In genomic region chr12:19906-20305, GRCh38 we compare ENCODE assay signal across 15 cellular contexts. TPM values are rescaled to one million over a fixed set of nuclear protein-coding genes. Genes with fewer than 3 reads are reported as not detected.
DNase-seq lines count a peak whose midpoint lies in the region; ATAC-seq, FAIRE-seq and TF ChIP-seq lines count a peak whose summit lies in the region.
"Not testable (repeated sequence)": the region's sequence is repeated elsewhere in the genome, so short reads cannot be mapped to it uniquely, and the experiment has no call there.
"Had no signal": no experiment of that assay in that cellular context is flagged by ENCODE, and none has a peak within 500 bp of the region (broad histone marks: within the 10 kb centered on the region; RNA-seq: fewer than 3 reads in every experiment).

No MANE protein-coding gene starts in this region.

- POLR2A ChIA-PET in HepG2 (lab: Yijun Ruan, JAX) = not testable (repeated sequence)

- not testable (repeated sequence) for TF ChIP-seq POLR2A in HepG2 (IDR thresholded peaks at IDR 0.05; ENCODE audit: insufficient read depth in 1 of 2, low read depth in 2 of 2, low read length in 2 of 2)

- not testable (repeated sequence) for H3K9me3 Mint-ChIP-seq in activated CD4-positive, alpha-beta T cell treated with anti-CD3 and anti-CD28 coated beads, Interleukin-2, amount 10 ng/mL, durations not matched to agents 24 days and 14 days; neural crest cell

- H3K27me3 Mint-ChIP-seq in activated CD4-positive, alpha-beta T cell treated with anti-CD3 and anti-CD28 coated beads, Interleukin-2, amount 10 ng/mL, durations not matched to agents 24 days and 14 days; neural crest cell (ENCODE audit: low read depth): not testable (repeated sequence)

- ATAC-seq in RWPE2 (ENCODE audit: low read depth); lung (ENCODE audit: insufficient read depth, low FRiP score): not testable (repeated sequence)
- ATAC-seq in HepG2 = peak; percentile 44

- intact Hi-C loops in activated CD4-positive, alpha-beta T cell treated with anti-CD3 and anti-CD28 coated beads, Interleukin-2, amount 10 ng/mL, durations not matched to agents 24 days and 14 days (cut with micrococcal nuclease); HepG2 (cut with micrococcal nuclease; ENCODE audit: unreplicated experiment): not testable (repeated sequence)

- H3K27me3 ChIP-seq in RWPE2 (ENCODE audit: insufficient read depth, poor library complexity, severe bottlenecking); HepG2 (ENCODE audit: control insufficient read depth in 1 of 2, insufficient read depth in 2 of 2, low read length in 2 of 2); lung (ENCODE audit: control insufficient read depth, insufficient read depth): not testable (repeated sequence)

- H3K27ac ChIP-seq in RWPE2 (ENCODE audit: poor library complexity, severe bottlenecking); lung (ENCODE audit: low read depth in 1 of 2, low read length in 1 of 2): not testable (repeated sequence)
- H3K27ac ChIP-seq in HepG2 (ENCODE audit: extremely low read length, insufficient read depth, low read length) = peak overlapping the region; percentile 72

- peak overlapping the region; percentile 54; the same call in 1 of the 2 replicates for H3K9ac ChIP-seq in HepG2 (ENCODE audit: insufficient read depth, low read depth, low read length)

- in situ Hi-C loops in HepG2 (cut with HindIII; ENCODE audit: extremely low pct_ligation_motif_present, low pct_unique_long_range_greater_than_20kb) = not testable (repeated sequence)

- not testable (repeated sequence) for TF ChIP-seq EP300 in HepG2 (IDR thresholded peaks at IDR 0.05; ENCODE audit: low read depth in 2 of 2, low read length in 2 of 2); HepG2 (CRISPR knock-in tag; IDR thresholded peaks at IDR 0.05; ENCODE audit: borderline replicate concordance)

- peaks cover 18% of the 10 kb centered on the region for H3K4me1 Mint-ChIP-seq in activated CD4-positive, alpha-beta T cell treated with anti-CD3 and anti-CD28 coated beads, Interleukin-2, amount 10 ng/mL, durations not matched to agents 24 days and 14 days
- H3K4me1 Mint-ChIP-seq in neural crest cell = peaks cover 14% of the 10 kb centered on the region

- 12% methylated on average over 7 of the region's 11 CpGs for WGBS in HepG2 (ENCODE audit: low lambda C conversion rate)
- WGBS in lung, 2 donors = 93 to 98% methylated on average over 7 of the region's 11 CpGs

- not testable (repeated sequence) for BruUV-seq in HepG2 (replicated peaks; lab: Mats Ljungman, UMichigan)

- H3K36me3 ChIP-seq in RWPE2 (ENCODE audit: low read depth) (peaks cover 24% of the 10 kb centered on the region), HepG2 (replicated peaks in 1 of 2; ENCODE audit: control insufficient read depth in 1 of 2, insufficient read depth in 2 of 2, low read length in 2 of 2) (peaks cover 3 to 15% of the 10 kb centered on the region in 2 experiments; a peak in 3 of 5 replicates), lung (ENCODE audit: control insufficient read depth in 2 of 2, insufficient read depth in 2 of 2, low read length in 2 of 2) (peaks cover 4 to 17% of the 10 kb centered on the region in 2 donors)

- H3K4me1 ChIP-seq in RWPE2 (ENCODE audit: insufficient read depth, poor library complexity, severe bottlenecking); lung (ENCODE audit: control insufficient read depth in 2 of 2, insufficient read depth in 2 of 2, low read length in 2 of 2): not testable (repeated sequence)
- peaks cover 36% of the 10 kb centered on the region for H3K4me1 ChIP-seq in HepG2 (ENCODE audit: insufficient read depth, low read length)

- H3K4me3 Mint-ChIP-seq in activated CD4-positive, alpha-beta T cell treated with anti-CD3 and anti-CD28 coated beads, Interleukin-2, amount 10 ng/mL, durations not matched to agents 24 days and 14 days; neural crest cell: not testable (repeated sequence)

- not testable (repeated sequence) for H4K20me1 ChIP-seq in HepG2 (ENCODE audit: insufficient read depth, low read length)

- DNase-seq in RWPE2 (ENCODE audit: low spot score) = peak; percentile 34
- peak; percentile 4 for DNase-seq in activated CD4-positive, alpha-beta T cell treated with anti-CD3 and anti-CD28 coated beads, Interleukin-2, amount 10 ng/mL, durations not matched to agents 24 days and 14 days
- DNase-seq in activated CD8-positive, alpha-beta memory T cell treated with anti-CD3 and anti-CD28 coated beads for 24 hours = peak; percentile 33
- peak; percentile 44 for DNase-seq in HepG2 (ENCODE audit: low spot score)
- peak; percentile 11 for DNase-seq in lung (ENCODE audit: low spot score)
- not testable (repeated sequence) for DNase-seq in neural crest cell (ENCODE audit: low read depth, low spot score)
- DNase-seq in retina = peak; percentile 13

- not testable (repeated sequence) for H3K27ac Mint-ChIP-seq in activated CD4-positive, alpha-beta T cell treated with anti-CD3 and anti-CD28 coated beads, Interleukin-2, amount 10 ng/mL, durations not matched to agents 24 days and 14 days
- H3K27ac Mint-ChIP-seq in neural crest cell (ENCODE audit: unreplicated experiment) = peak overlapping the region; percentile 12

- H3K4me2 ChIP-seq in HepG2 (ENCODE audit: low read depth, low read length) = peak overlapping the region; percentile 60

- not testable (repeated sequence) for H2AFZ ChIP-seq in HepG2 (ENCODE audit: low read length)

- CTCF ChIA-PET in HepG2 (lab: Yijun Ruan, JAX; ENCODE audit: low intra/inter-chr PET ratio, low total read pairs) = not testable (repeated sequence)

- TF ChIP-seq RAD21 in HepG2 (CRISPR knock-in tag; IDR thresholded peaks at IDR 0.05) = not testable (repeated sequence)

- not testable (repeated sequence) for FAIRE-seq in HepG2 (lab: Jason Lieb, UNC)

- H3K79me2 ChIP-seq in HepG2 (ENCODE audit: insufficient read depth, low read length) = not testable (repeated sequence)

- peaks cover 18% of the 10 kb centered on the region for H3K36me3 Mint-ChIP-seq in activated CD4-positive, alpha-beta T cell treated with anti-CD3 and anti-CD28 coated beads, Interleukin-2, amount 10 ng/mL, durations not matched to agents 24 days and 14 days (ENCODE audit: low read depth)
- not testable (repeated sequence) for H3K36me3 Mint-ChIP-seq in neural crest cell (ENCODE audit: low read depth)

- not testable (repeated sequence) for H3K9me3 ChIP-seq in RWPE2 (ENCODE audit: severe bottlenecking); HepG2 (ENCODE audit: low read length); lung (ENCODE audit: control insufficient read depth in 2 of 2, insufficient read depth in 1 of 2, low read length in 1 of 2)

- not testable (repeated sequence) for TF ChIP-seq CTCF in RWPE2 (IDR thresholded peaks at IDR 0.05; ENCODE audit: poor library complexity, severe bottlenecking); HepG2 (CRISPR knock-in tag; IDR thresholded peaks at IDR 0.05); lung (IDR thresholded peaks at IDR 0.05; ENCODE audit: control extremely low read depth, extremely low read depth); neural crest cell (conservative IDR thresholded peaks at IDR 0.05)

- not testable (repeated sequence) for H3K4me3 ChIP-seq in RWPE2 (ENCODE audit: severe bottlenecking); HepG2 (replicated peaks in 1 of 3; ENCODE audit: insufficient read depth in 1 of 3, low read depth in 2 of 3, low read length in 3 of 3); lung

TF ChIP-seq in HepG2, 621 proteins besides CTCF, POLR2A, EP300 and RAD21 (continues in another document):
- peak; percentile 83 for TF ChIP-seq ZNF263 (CRISPR knock-in tag; IDR thresholded peaks at IDR 0.05)
- TF ChIP-seq ZNF7 (CRISPR knock-in tag; IDR thresholded peaks at IDR 0.05) = 0 out of 2 replicates have a peak, but pooled peaks have one; percentile 23

RNA-seq across cellular contexts. Expression of gene IQSEC3, which starts 46.7 kb away (rescaled TPM):
- total RNA-seq in activated CD4-positive, alpha-beta T cell treated with anti-CD3 and anti-CD28 coated beads, Interleukin-2, amount 10 ng/mL, durations not matched to agents 24 days and 14 days = 0.05 and 0.21 TPM in 2 replicates
- total RNA-seq in HepG2 (2016; rRNA removed; fragmentation: Illumina TruSeq; extraction: Trizol) = not detected in 2 replicates
- not detected in 2 replicates for total RNA-seq in HepG2 (2016; cell fraction: cytosol; rRNA removed; fragmentation: Illumina TruSeq; extraction: Trizol; ENCODE audit: low read depth)
- not detected in 2 replicates for total RNA-seq in HepG2 (2016; cell fraction: insoluble cytoplasmic fraction; rRNA removed; fragmentation: Illumina TruSeq; extraction: Trizol)
- total RNA-seq in HepG2 (2016; cell fraction: membrane; rRNA removed; fragmentation: Illumina TruSeq; extraction: Trizol) = not detected in 2 replicates
- total RNA-seq in HepG2 (2016; cell fraction: nucleus; rRNA removed; fragmentation: Illumina TruSeq; extraction: Trizol) = not detected in 2 replicates
- polyA plus RNA-seq in HepG2 (2011; rRNA removed) = not detected in 2 replicates
- polyA plus RNA-seq in HepG2 (2011; cell fraction: cytosol; rRNA removed) = not detected in 2 replicates
- not detected in 2 replicates for polyA plus RNA-seq in HepG2 (2011; cell fraction: nucleus; rRNA removed)
- not detected in 2 replicates for polyA plus RNA-seq in HepG2 (2012)
- not detected in 2 replicates for polyA plus RNA-seq in HepG2 (2016; cell fraction: cytosol; fragmentation: Illumina TruSeq; extraction: Trizol; ENCODE audit: low read depth)
- polyA plus RNA-seq in HepG2 (2016; cell fraction: insoluble cytoplasmic fraction; fragmentation: Illumina TruSeq; extraction: Trizol; ENCODE audit: low read depth) = not detected in 2 replicates
- not detected in 2 replicates for polyA plus RNA-seq in HepG2 (2016; cell fraction: membrane; fragmentation: Illumina TruSeq; extraction: Trizol; ENCODE audit: low read depth)
- not detected in 2 replicates for polyA plus RNA-seq in HepG2 (2016; cell fraction: nucleus; fragmentation: Illumina TruSeq; extraction: Trizol; ENCODE audit: insufficient read depth, low read depth)
- not detected in 2 replicates for polyA minus RNA-seq in HepG2 (2011; rRNA and poly(A)+ RNA removed; ENCODE audit: low replicate concordance)
- polyA minus RNA-seq in HepG2 (2011; cell fraction: cytosol; rRNA and poly(A)+ RNA removed) = not detected in 2 replicates
- not detected in 2 replicates for polyA minus RNA-seq in HepG2 (2011; cell fraction: nucleus; rRNA and poly(A)+ RNA removed)
- total RNA-seq in lung = 1 to 10 TPM in 1 of 2 donors, under 1 TPM in 1; 0.51 to 7.5 TPM
- polyA plus RNA-seq in lung = 1 to 10 TPM in 1 of 2 donors, under 1 TPM in 1; 0.29 to 2.5 TPM
- 0.34 and 1.1 TPM in 2 replicates for total RNA-seq in neural crest cell
- total RNA-seq: A172, A673, Calu3 had no signal
- polyA plus RNA-seq: A549; BJ; CD14-positive monocyte; CD4-positive, alpha-beta memory T cell; CD8-positive, alpha-beta memory T cell had no signal
